In genomic region chr13:75633285-75633684, GRCh38 we compare ENCODE assay signal across 16 cellular contexts. TPM values are rescaled to one million over a fixed set of nuclear protein-coding genes. Genes with fewer than 3 reads are reported as not detected.
DNase-seq lines count a peak whose midpoint lies in the region; ATAC-seq and TF ChIP-seq lines count a peak whose summit lies in the region.
"Had no signal": no experiment of that assay in that cellular context is flagged by ENCODE, and none has a peak within 500 bp of the region (broad histone marks: within the 10 kb centered on the region; RNA-seq: fewer than 3 reads in every experiment).

No MANE protein-coding gene starts in this region.

- peak overlapping the region; percentile 70 for H3K27ac ChIP-seq in ACC112 (ENCODE audit: low read depth, low read length)
- peak overlapping the region; percentile 21 for H3K27ac ChIP-seq in hepatocyte
- H3K27ac ChIP-seq in transverse colon = no peak overlapping the region
- H3K27ac ChIP-seq in trophoblast cell (ENCODE audit: low read depth, low read length) = no peak overlapping the region
- H3K27ac ChIP-seq: BLaER1 treated with 17β-estradiol and CSF1 and Interleukin-3, amounts not matched to agents 10 nM and 100 nM; body of pancreas; esophagus squamous epithelium had no signal

- no peaks in the 10 kb centered on the region for H3K9me2 ChIP-seq in hepatocyte (replicated peaks; ENCODE audit: insufficient read depth)

- no peak overlapping the region for H2BK120ac ChIP-seq in trophoblast cell (ENCODE audit: insufficient read depth, low read length, poor library complexity)

- H3K27me3 Mint-ChIP-seq in activated B cell treated with CpG ODN at 0.5 μM for 24 hours = no peaks in the 10 kb centered on the region

- peak; percentile 96 for DNase-seq in HCEC 1CT
- DNase-seq in activated B cell treated with CpG ODN at 0.5 μM for 24 hours = no peak
- no peak for DNase-seq in hepatocyte (ENCODE audit: low spot score)
- DNase-seq in transverse colon = no peak
- DNase-seq in trophoblast cell = no peak
- DNase-seq in NCI-H1092 treated with DMSO at 0.1 percent for 48 hours (lab: John Stamatoyannopoulos, UW) = no peak
- DNase-seq: body of pancreas; esophagus squamous epithelium; H9; nucleus accumbens; stimulated activated CD4-positive, alpha-beta T cell treated with anti-CD3 and anti-CD28 coated beads, Interleukin-2, amount 100 ng/mL, for 24 hours had no signal

- H3K4me3 ChIP-seq in ACC112 (ENCODE audit: low read depth, low read length) = peak overlapping the region; percentile 25; the same call in 1 of the 2 replicates
- H3K4me3 ChIP-seq in hepatocyte = no peak overlapping the region
- H3K4me3 ChIP-seq in transverse colon = no peak overlapping the region
- no peak overlapping the region for H3K4me3 ChIP-seq in trophoblast cell (ENCODE audit: low read depth, low read length)
- H3K4me3 ChIP-seq: BLaER1 treated with 17β-estradiol and CSF1 and Interleukin-3, amounts not matched to agents 10 nM and 100 nM; body of pancreas; esophagus squamous epithelium had no signal

- H3K4me1 ChIP-seq in ACC112 (ENCODE audit: control insufficient read depth, insufficient read depth, low read length, unreplicated experiment) (peaks cover 9% of the 10 kb centered on the region), hepatocyte (ENCODE audit: insufficient read depth) (peaks cover 7% of the 10 kb centered on the region), transverse colon (peaks cover 7 to 17% (median 15%) of the 10 kb centered on the region in 4 donors), trophoblast cell (ENCODE audit: control insufficient read depth in 1 of 2, insufficient read depth in 2 of 2, low read length in 2 of 2) (peaks cover 6 to 12% of the 10 kb centered on the region in 2 experiments)

- no peaks in the 10 kb centered on the region for H3K9me3 Mint-ChIP-seq in activated B cell treated with CpG ODN at 0.5 μM for 24 hours
- H3K9me3 Mint-ChIP-seq: H9; stimulated activated naive CD8-positive, alpha-beta T cell treated with anti-CD3 and anti-CD28 coated beads, Interleukin-15, Interleukin-2, amounts not matched to agents 100 ng/mL and 50 ng/mL, for 24 hours; T-helper 2 cell treated with Interferon-gamma antibody and Interleukin-4, amounts not matched to agents 5 μg/mL and 100 μg/mL, for 36 hours had no signal

- no peak overlapping the region for H3K18ac ChIP-seq in trophoblast cell (ENCODE audit: low read length)

- H3K4me1 Mint-ChIP-seq in activated B cell treated with CpG ODN at 0.5 μM for 24 hours = peaks cover 12% of the 10 kb centered on the region

- no peak overlapping the region for H4K91ac ChIP-seq in trophoblast cell (ENCODE audit: low read depth, low read length)

- no peak overlapping the region for H3K23ac ChIP-seq in trophoblast cell (ENCODE audit: low read length)

- H3K79me1 ChIP-seq in trophoblast cell (ENCODE audit: low read length) = peaks cover 15% of the 10 kb centered on the region

- H4K12ac ChIP-seq in trophoblast cell (ENCODE audit: low read depth, low read length) = no peak overlapping the region

- no peak overlapping the region for H3K27ac Mint-ChIP-seq in activated B cell treated with CpG ODN at 0.5 μM for 24 hours
- H3K27ac Mint-ChIP-seq: H9; stimulated activated naive CD8-positive, alpha-beta T cell treated with anti-CD3 and anti-CD28 coated beads, Interleukin-15, Interleukin-2, amounts not matched to agents 100 ng/mL and 50 ng/mL, for 24 hours; T-helper 2 cell treated with Interferon-gamma antibody and Interleukin-4, amounts not matched to agents 5 μg/mL and 100 μg/mL, for 36 hours had no signal

- H2AFZ ChIP-seq in ACC112 (ENCODE audit: low read length, unreplicated experiment) (peak overlapping the region; percentile 64), hepatocyte (no peak overlapping the region), trophoblast cell (ENCODE audit: insufficient read depth, low read length, poor library complexity) (no peak overlapping the region)

- H3K36me3 ChIP-seq in ACC112 (ENCODE audit: insufficient read depth, low read length) (no peaks in the 10 kb centered on the region), hepatocyte (replicated peaks; ENCODE audit: insufficient read depth, low read depth) (no peaks in the 10 kb centered on the region), transverse colon (no peaks in the 10 kb centered on the region), trophoblast cell (ENCODE audit: control insufficient read depth in 1 of 2, insufficient read depth in 2 of 2, low read length in 2 of 2) (no peaks in the 10 kb centered on the region)
- H3K36me3 ChIP-seq: BLaER1 treated with 17β-estradiol and CSF1 and Interleukin-3, amounts not matched to agents 10 nM and 100 nM; esophagus squamous epithelium had no signal

- H3K9me3 ChIP-seq in hepatocyte (ENCODE audit: low read depth) = no peaks in the 10 kb centered on the region
- H3K9me3 ChIP-seq in transverse colon = no peaks in the 10 kb centered on the region
- peaks cover 3% of the 10 kb centered on the region for H3K9me3 ChIP-seq in trophoblast cell (ENCODE audit: insufficient read depth, low read depth, low read length)
- H3K9me3 ChIP-seq: BLaER1 treated with 17β-estradiol and CSF1 and Interleukin-3, amounts not matched to agents 10 nM and 100 nM; body of pancreas; esophagus squamous epithelium had no signal

- no peak overlapping the region for H3K4me2 ChIP-seq in hepatocyte
- no peak overlapping the region for H3K4me2 ChIP-seq in trophoblast cell (ENCODE audit: low read length)
- H3K4me2 ChIP-seq: BLaER1 treated with 17β-estradiol and CSF1 and Interleukin-3, amounts not matched to agents 10 nM and 100 nM had no signal

- ATAC-seq in activated B cell treated with CpG ODN at 0.5 μM for 24 hours (ENCODE audit: low read depth) (no peak), GM19023 (IDR thresholded peaks at IDR 0.05; ENCODE audit: unreplicated experiment) (no peak)
- ATAC-seq: body of pancreas had no signal

- H3K27me3 ChIP-seq in ACC112 (ENCODE audit: insufficient read depth, low read length) (no peaks in the 10 kb centered on the region), hepatocyte (peaks cover 11% of the 10 kb centered on the region), transverse colon (peaks cover 12% of the 10 kb centered on the region), trophoblast cell (ENCODE audit: insufficient read depth, low read length) (peaks cover 4% of the 10 kb centered on the region)

- in situ Hi-C loops in transverse colon (cut with MboI; ENCODE audit: low pct_ligation_motif_present in 1 of 4, low pct_unique_long_range_greater_than_20kb in 1 of 4, low sequenced_read_pairs in 3 of 4) = no loop called here

- no peak overlapping the region for H2AK5ac ChIP-seq in trophoblast cell (ENCODE audit: low read length)

- peak overlapping the region; percentile 3 for H3K4me3 Mint-ChIP-seq in activated B cell treated with CpG ODN at 0.5 μM for 24 hours
- H3K4me3 Mint-ChIP-seq: H9; stimulated activated naive CD8-positive, alpha-beta T cell treated with anti-CD3 and anti-CD28 coated beads, Interleukin-15, Interleukin-2, amounts not matched to agents 100 ng/mL and 50 ng/mL, for 24 hours; T-helper 2 cell treated with Interferon-gamma antibody and Interleukin-4, amounts not matched to agents 5 μg/mL and 100 μg/mL, for 36 hours had no signal

- H3K79me2 ChIP-seq in ACC112 (ENCODE audit: control insufficient read depth, insufficient read depth, low read length, unreplicated experiment) = peaks cover 18% of the 10 kb centered on the region
- H3K79me2 ChIP-seq in hepatocyte = no peaks in the 10 kb centered on the region
- peaks cover 6% of the 10 kb centered on the region for H3K79me2 ChIP-seq in trophoblast cell (ENCODE audit: control insufficient read depth, insufficient read depth, low read length, poor library complexity)

- 30% methylated on average over 2 of the region's 2 CpGs for WGBS in hepatocyte (ENCODE audit: low lambda C conversion rate, missing lambda C conversion rate)
- WGBS in transverse colon (ENCODE audit: low coverage in 1 of 2), 2 donors = 17 to 34% methylated on average over 2 of the region's 2 CpGs
- WGBS in trophoblast cell (ENCODE audit: extremely low coverage, insufficient coverage, insufficient read length) = no CpG with 5 or more reads among the region's 2 CpGs

- TF ChIP-seq EP300 in transverse colon (IDR thresholded peaks at IDR 0.05; ENCODE audit: low read depth) = no peak

- TF ChIP-seq CTCF in activated B cell treated with CpG ODN at 0.5 μM for 24 hours (IDR thresholded peaks at IDR 0.05) (no peak), hepatocyte (IDR thresholded peaks at IDR 0.05; ENCODE audit: poor library complexity) (no peak), transverse colon (IDR thresholded peaks at IDR 0.05) (no peak)

- CTCF ChIA-PET in activated B cell treated with CpG ODN at 0.5 μM for 24 hours (lab: Charles Lee) = no interaction called here

- intact Hi-C loops in activated B cell treated with CpG ODN at 0.5 μM for 24 hours (cut with micrococcal nuclease) (no loop called here), transverse colon (cut with DNase I; ENCODE audit: low total_unique reads) (no loop called here)

- no peak overlapping the region for H3K14ac ChIP-seq in trophoblast cell (ENCODE audit: low read length)

- H3K9ac ChIP-seq in trophoblast cell (ENCODE audit: low read length) = no peak overlapping the region
- H3K9ac ChIP-seq: BLaER1 treated with 17β-estradiol and CSF1 and Interleukin-3, amounts not matched to agents 10 nM and 100 nM had no signal

- H3K4ac ChIP-seq in trophoblast cell (ENCODE audit: low read depth, low read length) = no peak overlapping the region

- H3K36me3 Mint-ChIP-seq in activated B cell treated with CpG ODN at 0.5 μM for 24 hours (ENCODE audit: low read depth) = no peaks in the 10 kb centered on the region

- no peak overlapping the region for H2BK12ac ChIP-seq in trophoblast cell (ENCODE audit: low read length)

- no peak overlapping the region for H2BK5ac ChIP-seq in trophoblast cell (ENCODE audit: low read depth, low read length, poor library complexity)

- TF ChIP-seq POLR2A in transverse colon (IDR thresholded peaks at IDR 0.05) = no peak

- POLR2A ChIA-PET in activated B cell treated with CpG ODN at 0.5 μM for 24 hours (lab: Charles Lee) = interaction anchor here (0.7 kb wide), 1 partner anchor 63 kb away, joined by 12 read pairs; no protein-coding TSS in a partner anchor

- no peak overlapping the region for H4K8ac ChIP-seq in trophoblast cell (ENCODE audit: low read depth, low read length)

- H4K20me1 ChIP-seq in hepatocyte (ENCODE audit: insufficient read depth, poor library complexity, severe bottlenecking) = no peaks in the 10 kb centered on the region
- H4K20me1 ChIP-seq: BLaER1 treated with 17β-estradiol and CSF1 and Interleukin-3, amounts not matched to agents 10 nM and 100 nM had no signal

RNA-seq across cellular contexts. Expression of gene LMO7, which starts 2.8 kb away (rescaled TPM):
- total RNA-seq in activated B cell treated with CpG ODN at 0.5 μM for 24 hours (13.5 and 19.5 TPM in 2 replicates), hepatocyte (105 and 125 TPM in 2 replicates), transverse colon (100 to 1,000 TPM in 3 of 4 donors, 10 to 100 TPM in 1; 82.6 to 304 (median 190) TPM)
- polyA plus RNA-seq in hepatocyte = 47.2 and 58.1 TPM in 2 replicates
- polyA plus RNA-seq in trophoblast cell (2013) = 34.4 and 34.9 TPM in 2 replicates

Comparison
In these comparisons a context has a peak if more than half of its experiments do, and no peak if none do; other contexts are left out.
1. H3K27ac ChIP-seq: peak in ACC112 (single experiment) and hepatocyte (single experiment); none in transverse colon (0 of 4) and trophoblast cell (single experiment).